ENCODE assay signal across 8 cellular contexts in genomic region chr21:15514073-15514946, GRCh38.
DNase-seq lines count a peak whose midpoint lies in the region; ATAC-seq and TF ChIP-seq lines count a peak whose summit lies in the region.

No MANE protein-coding gene starts in this region.

- TF ChIP-seq CTCF in chondrocyte (IDR thresholded peaks at IDR 0.05): no peak

- no peaks in the 10 kb centered on the region for H3K36me3 Mint-ChIP-seq in chondrocyte (ENCODE audit: low read depth)

- no peaks in the 10 kb centered on the region for H3K9me3 Mint-ChIP-seq in chondrocyte (ENCODE audit: low read depth)

- H3K27me3 Mint-ChIP-seq in chondrocyte (ENCODE audit: low read depth): peaks cover 2% of the 10 kb centered on the region

- no peaks in the 10 kb centered on the region for H3K4me1 Mint-ChIP-seq in chondrocyte (ENCODE audit: low read depth)

- H3K4me3 Mint-ChIP-seq in chondrocyte (ENCODE audit: unreplicated experiment): no peak overlapping the region

- ATAC-seq in GM21825 (IDR thresholded peaks at IDR 0.05; ENCODE audit: unreplicated experiment): peak; percentile 98

- peak; percentile 6 for DNase-seq in GDM1 (lab: John Stamatoyannopoulos, UW)
- DNase-seq in NAMALWA (ENCODE audit: low spot score): peak; percentile 61
- peak; percentile 79 for DNase-seq in activated effector memory CD4-positive, alpha-beta T cell treated with anti-CD3 and anti-CD28 coated beads, Interleukin-2, amount 50 U/mL, for 16 hours
- DNase-seq in stimulated activated CD4-positive, alpha-beta T cell treated with anti-CD3 and anti-CD28 coated beads, TNF-alpha, amount 100 ng/mL, for 24 hours (ENCODE audit: low read depth in 3 of 3): peak; percentile 11 to 36 (median 30)
- no peak for DNase-seq in midbrain (lab: John Stamatoyannopoulos, UW)
- no peak for DNase-seq in NCI-H2081 (lab: John Stamatoyannopoulos, UW)
- DNase-seq in chondrocyte (ENCODE audit: low spot score): no peak

- no peak overlapping the region for H3K27ac Mint-ChIP-seq in chondrocyte (ENCODE audit: unreplicated experiment)

Comparison
In these comparisons a context has a peak if more than half of its experiments do, and no peak if none do; other contexts are left out.
1. DNase-seq: peak in GDM1 (single experiment), NAMALWA (single experiment), activated effector memory CD4-positive, alpha-beta T cell treated with anti-CD3 and anti-CD28 coated beads, Interleukin-2, amount 50 U/mL, for 16 hours (single experiment) and stimulated activated CD4-positive, alpha-beta T cell treated with anti-CD3 and anti-CD28 coated beads, TNF-alpha, amount 100 ng/mL, for 24 hours (3 of 3); none in midbrain (single experiment), NCI-H2081 (0 of 2) and chondrocyte (single experiment).